13 cellular contexts compared by ENCODE assay signal in genomic region chr4:68734095-68734494, GRCh38.
DNase-seq lines count a peak whose midpoint lies in the region; ATAC-seq and TF ChIP-seq lines count a peak whose summit lies in the region.
"Had no signal": no experiment of that assay in that cellular context is flagged by ENCODE, and none has a peak within 500 bp of the region (broad histone marks: within the 10 kb centered on the region; RNA-seq: fewer than 3 reads in every experiment).

No MANE protein-coding gene starts in this region.

- H3K36me3 ChIP-seq in mucosa of rectum (ENCODE audit: control insufficient read depth in 2 of 2, insufficient read depth in 2 of 2, low read length in 2 of 2): no peaks in the 10 kb centered on the region

- no peaks in the 10 kb centered on the region for H3K27me3 Mint-ChIP-seq in CD14-positive monocyte (ENCODE audit: low read depth in 3 of 3)

- in situ Hi-C loops in KBM-7 (cut with MboI; ENCODE audit: low pct_unique_long_range_greater_than_20kb, low sequenced_read_pairs): no loop called here

- peak overlapping the region; percentile 71 for H3K27ac ChIP-seq in mucosa of rectum (ENCODE audit: low read depth in 2 of 2, low read length in 2 of 2)

- H3K4me1 ChIP-seq in mucosa of rectum (ENCODE audit: control insufficient read depth in 2 of 2, insufficient read depth in 2 of 2, low read length in 2 of 2): peaks cover 13 to 25% of the 10 kb centered on the region in 2 donors

- no peak for TF ChIP-seq CTCF in CD14-positive monocyte (IDR thresholded peaks at IDR 0.05)

- H3K4me1 Mint-ChIP-seq in CD14-positive monocyte: no peaks in the 10 kb centered on the region
- H3K4me1 Mint-ChIP-seq: naive thymus-derived CD4-positive, alpha-beta T cell had no signal

- H3K9me3 Mint-ChIP-seq in CD14-positive monocyte: peaks cover 0 to 10% (median 4%) of the 10 kb centered on the region in 7 donors

- ATAC-seq in GM18907 (IDR thresholded peaks at IDR 0.05; ENCODE audit: unreplicated experiment) (peak; percentile 69), GM21825 (IDR thresholded peaks at IDR 0.05; ENCODE audit: unreplicated experiment) (peak; percentile 66), HG03378 (IDR thresholded peaks at IDR 0.05; ENCODE audit: unreplicated experiment) (peak; percentile 74), HG02852 (IDR thresholded peaks at IDR 0.05; ENCODE audit: unreplicated experiment) (no peak), HG03521 (IDR thresholded peaks at IDR 0.05; ENCODE audit: unreplicated experiment) (no peak)
- ATAC-seq: naive thymus-derived CD4-positive, alpha-beta T cell; sciatic nerve had no signal

- H3K27ac Mint-ChIP-seq in CD14-positive monocyte: no peak overlapping the region
- H3K27ac Mint-ChIP-seq: naive thymus-derived CD4-positive, alpha-beta T cell had no signal

- H3K36me3 Mint-ChIP-seq in CD14-positive monocyte: no peaks in the 10 kb centered on the region
- H3K36me3 Mint-ChIP-seq: naive thymus-derived CD4-positive, alpha-beta T cell had no signal

- peak overlapping the region in 1 of 2 donors; percentile 36 for H3K9ac ChIP-seq in mucosa of rectum (ENCODE audit: low read depth in 1 of 2, low read length in 2 of 2)

- peaks cover 0 to 4% of the 10 kb centered on the region in 2 donors for H3K9me3 ChIP-seq in mucosa of rectum (ENCODE audit: control insufficient read depth in 2 of 2, low read length in 2 of 2)

- H3K4me3 Mint-ChIP-seq in CD14-positive monocyte: no peak overlapping the region
- H3K4me3 Mint-ChIP-seq: naive thymus-derived CD4-positive, alpha-beta T cell had no signal

- no peak for DNase-seq in CD14-positive monocyte (ENCODE audit: low spot score)
- no peak for DNase-seq in KBM-7
- DNase-seq: activated CD4-positive, alpha-beta T cell treated with anti-CD3 and anti-CD28 coated beads for 1 hour; C1 segment of cervical spinal cord; effector memory CD4-positive, alpha-beta T cell; naive thymus-derived CD4-positive, alpha-beta T cell had no signal

- H3K4me3 ChIP-seq in mucosa of rectum (ENCODE audit: low read length in 2 of 2): peak overlapping the region in 1 of 2 donors; percentile 38

- no peaks in the 10 kb centered on the region for H3K27me3 ChIP-seq in mucosa of rectum (ENCODE audit: control insufficient read depth in 2 of 2, insufficient read depth in 2 of 2, low read length in 2 of 2)

- intact Hi-C loops in CD14-positive monocyte (cut with micrococcal nuclease): no loop called here

Comparison
In these comparisons a context has a peak if more than half of its experiments do, and no peak if none do; other contexts are left out.
1. ATAC-seq: peak in GM18907 (single experiment), GM21825 (single experiment) and HG03378 (single experiment); none in HG02852 (single experiment) and HG03521 (single experiment).